In genomic region chr16:88385831-88386815, GRCh38 we compare ENCODE assay signal across 20 cellular contexts. TPM values are rescaled to one million over a fixed set of nuclear protein-coding genes. Genes with fewer than 3 reads are reported as not detected.
DNase-seq lines count a peak whose midpoint lies in the region; ATAC-seq, FAIRE-seq and TF ChIP-seq lines count a peak whose summit lies in the region.
"Had no signal": no experiment of that assay in that cellular context is flagged by ENCODE, and none has a peak within 500 bp of the region (broad histone marks: within the 10 kb centered on the region; RNA-seq: fewer than 3 reads in every experiment).

No MANE protein-coding gene starts in this region.

- no peak overlapping the region for H3K27ac ChIP-seq in astrocyte (ENCODE audit: low read depth, low read length)
- H3K27ac ChIP-seq in right lobe of liver = no peak overlapping the region
- no peak overlapping the region for H3K27ac ChIP-seq in sigmoid colon
- H3K27ac ChIP-seq: BLaER1, GM23248, HL-60 had no signal

- peaks cover 0 to 2% of the 10 kb centered on the region in 2 donors for H3K36me3 Mint-ChIP-seq in CD14-positive monocyte
- H3K36me3 Mint-ChIP-seq in astrocyte (ENCODE audit: low read depth, unreplicated experiment) = peaks cover 23% of the 10 kb centered on the region
- H3K36me3 Mint-ChIP-seq: CD8-positive, alpha-beta memory T cell had no signal

- peak overlapping the region; percentile 8 for H3K4me2 ChIP-seq in astrocyte (ENCODE audit: low read length)
- H3K4me2 ChIP-seq: BLaER1 had no signal

- intact Hi-C loops in CD14-positive monocyte (cut with micrococcal nuclease) = no loop called here
- intact Hi-C loops in right lobe of liver (cut with DNase I) = no loop called here
- intact Hi-C loops in sigmoid colon (cut with DNase I) = no loop called here

- H3K27me3 Mint-ChIP-seq in CD14-positive monocyte (ENCODE audit: low read depth in 3 of 3) (peaks cover 28 to 38% (median 33%) of the 10 kb centered on the region in 3 donors), astrocyte (ENCODE audit: low read depth, unreplicated experiment) (peaks cover 6% of the 10 kb centered on the region)

- DNase-seq in CD14-positive monocyte (ENCODE audit: low spot score) (peak; percentile 39), astrocyte (ENCODE audit: low read depth) (no peak), right lobe of liver (peak in 2 of 3 donors; percentile 20 to 50), sigmoid colon (peak; percentile 57)
- DNase-seq: DND-41, GM23248, NCI-H1436, NCI-H2029 treated with DMSO at 0.1 percent for 48 hours, NCI-H2171 treated with DMSO at 0.1 percent for 48 hours, NCI-H748 treated with DMSO at 0.1 percent for 48 hours, OCI-M1 had no signal

- H3K4me3 Mint-ChIP-seq in CD14-positive monocyte (no peak overlapping the region), astrocyte (ENCODE audit: unreplicated experiment) (no peak overlapping the region)
- H3K4me3 Mint-ChIP-seq: CD8-positive, alpha-beta memory T cell had no signal

- peaks cover 0 to 14% (median 3%) of the 10 kb centered on the region in 7 donors for H3K9me3 Mint-ChIP-seq in CD14-positive monocyte
- H3K9me3 Mint-ChIP-seq in astrocyte (ENCODE audit: unreplicated experiment) = peaks cover 4% of the 10 kb centered on the region

- peak overlapping the region; percentile 86 for H3K9ac ChIP-seq in astrocyte (ENCODE audit: low read length)
- H3K9ac ChIP-seq: BLaER1, GM23248 had no signal

- no peaks in the 10 kb centered on the region for H3K9me3 ChIP-seq in astrocyte (ENCODE audit: insufficient read depth, low read depth, low read length)
- no peaks in the 10 kb centered on the region for H3K9me3 ChIP-seq in right lobe of liver
- no peaks in the 10 kb centered on the region for H3K9me3 ChIP-seq in sigmoid colon
- H3K9me3 ChIP-seq: BLaER1 had no signal

- no peaks in the 10 kb centered on the region for H3K36me3 ChIP-seq in astrocyte (ENCODE audit: insufficient read depth, low read length)
- H3K36me3 ChIP-seq in right lobe of liver = no peaks in the 10 kb centered on the region
- no peaks in the 10 kb centered on the region for H3K36me3 ChIP-seq in sigmoid colon
- H3K36me3 ChIP-seq: BLaER1 had no signal

- peaks cover 9% of the 10 kb centered on the region for H3K4me1 Mint-ChIP-seq in CD14-positive monocyte
- H3K4me1 Mint-ChIP-seq in astrocyte (ENCODE audit: low read depth, unreplicated experiment) = peaks cover 11% of the 10 kb centered on the region

- no peak for TF ChIP-seq CTCF in CD14-positive monocyte (IDR thresholded peaks at IDR 0.05)
- TF ChIP-seq CTCF in astrocyte (IDR thresholded peaks at IDR 0.05; ENCODE audit: insufficient read depth, low read depth, low read length) = no peak
- no peak for TF ChIP-seq CTCF in right lobe of liver (IDR thresholded peaks at IDR 0.05)
- no peak for TF ChIP-seq CTCF in sigmoid colon (IDR thresholded peaks at IDR 0.05)

- no peak overlapping the region for H2AFZ ChIP-seq in astrocyte (ENCODE audit: low read depth, low read length)
- H2AFZ ChIP-seq: GM23248 had no signal

- no peak for FAIRE-seq in astrocyte (lab: Jason Lieb, UNC)
- FAIRE-seq: G401.6, HTR-8/SVneo, K562 had no signal

- peaks cover 67% of the 10 kb centered on the region for H4K20me1 ChIP-seq in astrocyte (ENCODE audit: insufficient read depth, low read length)

- H3K27me3 ChIP-seq in astrocyte (ENCODE audit: insufficient read depth, low read length) (no peaks in the 10 kb centered on the region), right lobe of liver (no peaks in the 10 kb centered on the region), sigmoid colon (peaks cover 3 to 27% (median 12%) of the 10 kb centered on the region in 3 donors)

- peaks cover 35% of the 10 kb centered on the region for H3K4me1 ChIP-seq in astrocyte (ENCODE audit: insufficient read depth, low read length)
- H3K4me1 ChIP-seq in right lobe of liver = no peaks in the 10 kb centered on the region
- H3K4me1 ChIP-seq in sigmoid colon = peaks cover 0 to 29% (median 27%) of the 10 kb centered on the region in 4 donors

- WGBS in right lobe of liver (ENCODE audit: insufficient coverage, low coverage, low lambda C conversion rate, missing lambda C conversion rate) = 48% methylated on average over 12 of the region's 31 CpGs
- 92 to 93% methylated on average over 31 of the region's 31 CpGs for WGBS in sigmoid colon, 2 donors

- TF ChIP-seq POLR2A in right lobe of liver (IDR thresholded peaks at IDR 0.05) (no peak), sigmoid colon (IDR thresholded peaks at IDR 0.05) (no peak)

- ATAC-seq in right lobe of liver = no peak
- no peak for ATAC-seq in HG02970 (IDR thresholded peaks at IDR 0.05; ENCODE audit: low FRiP score, unreplicated experiment)
- no peak for ATAC-seq in HG02973 (IDR thresholded peaks at IDR 0.05; ENCODE audit: unreplicated experiment)
- ATAC-seq in HG02588 (IDR thresholded peaks at IDR 0.05; ENCODE audit: unreplicated experiment) = no peak
- ATAC-seq: K562 had no signal

- TF ChIP-seq EP300 in sigmoid colon (IDR thresholded peaks at IDR 0.05) = no peak

- H3K4me3 ChIP-seq in astrocyte (ENCODE audit: insufficient read depth, low read depth, low read length) (no peak overlapping the region), right lobe of liver (no peak overlapping the region), sigmoid colon (no peak overlapping the region)
- H3K4me3 ChIP-seq: BLaER1, GM23248, K562 had no signal

- H3K27ac Mint-ChIP-seq in CD14-positive monocyte (no peak overlapping the region), astrocyte (ENCODE audit: unreplicated experiment) (peak overlapping the region; percentile 58)

- peaks cover 77% of the 10 kb centered on the region for H3K79me2 ChIP-seq in astrocyte (ENCODE audit: insufficient read depth, low read length)

RNA-seq across cellular contexts. Expression of gene ZNF469, which starts 3.4 kb away (rescaled TPM):
- under 1 TPM; 0.02 to 0.10 TPM for polyA plus RNA-seq in CD14-positive monocyte
- total RNA-seq in astrocyte = 17.7 and 29.4 TPM in 2 replicates
- 1 to 10 TPM in 2 of 6 experiments, under 1 TPM in 4; 0.22 to 1.3 (median 0.37) TPM for total RNA-seq in right lobe of liver
- 1 to 10 TPM in 1 of 4 donors, under 1 TPM in 3; 0.33 to 1.7 (median 0.52) TPM for total RNA-seq in sigmoid colon
- polyA plus RNA-seq in sigmoid colon = under 1 TPM; under 0.01 to 0.61 (median under 0.01) TPM
